Comparison of ENCODE assay signal across 12 cellular contexts in the genomic region with DNA sequence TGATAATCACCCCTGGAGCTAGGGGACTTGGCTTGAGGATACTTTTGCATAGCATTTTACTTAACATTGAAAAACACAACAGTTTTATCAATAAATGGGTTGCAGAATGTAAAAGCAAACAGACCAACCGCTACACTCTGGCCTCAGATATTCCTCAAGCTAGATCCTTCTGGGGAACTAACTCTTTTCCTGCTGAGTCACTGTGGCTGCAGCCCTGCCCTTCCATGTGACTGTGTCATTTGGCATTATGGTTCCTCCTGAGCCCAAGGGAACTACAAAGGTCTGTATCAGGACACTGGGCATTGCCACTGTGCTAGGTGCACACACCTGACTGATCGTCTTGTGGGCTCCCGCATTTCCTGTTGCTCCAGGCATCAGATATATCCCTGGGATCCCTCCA. TPM values are rescaled to one million over a fixed set of nuclear protein-coding genes. Genes with fewer than 3 reads are reported as not detected.
DNase-seq lines count a peak whose midpoint lies in the region; TF ChIP-seq lines count a peak whose summit lies in the region.
"Had no signal": no experiment of that assay in that cellular context is flagged by ENCODE, and none has a peak within 500 bp of the region (broad histone marks: within the 10 kb centered on the region; RNA-seq: fewer than 3 reads in every experiment).

No MANE protein-coding gene starts in this region.

- no peaks in the 10 kb centered on the region for H3K36me3 ChIP-seq in mucosa of stomach (ENCODE audit: control insufficient read depth, insufficient read depth, low read length)
- H3K36me3 ChIP-seq: ascending aorta had no signal

- no peak overlapping the region for H3K4me3 Mint-ChIP-seq in endothelial cell (ENCODE audit: unreplicated experiment)

- H3K4me3 ChIP-seq in mucosa of stomach (ENCODE audit: low read length) = peak overlapping the region; percentile 2
- H3K4me3 ChIP-seq: ascending aorta had no signal

- H3K36me3 Mint-ChIP-seq in endothelial cell (ENCODE audit: low read depth, unreplicated experiment) = peaks cover 5% of the 10 kb centered on the region

- H3K4me1 ChIP-seq in mucosa of stomach (ENCODE audit: control insufficient read depth, insufficient read depth, low read length) = peaks cover 37% of the 10 kb centered on the region

- H3K27me3 Mint-ChIP-seq in endothelial cell (ENCODE audit: unreplicated experiment) = peaks cover 4% of the 10 kb centered on the region

- H3K27ac ChIP-seq in epithelial cell of prostate = peak overlapping the region; percentile 97
- H3K27ac ChIP-seq: ascending aorta had no signal

- no peak overlapping the region for H3K9ac ChIP-seq in mucosa of stomach (ENCODE audit: low read length)

- H3K9me3 ChIP-seq in mucosa of stomach (ENCODE audit: control insufficient read depth, low read length) = no peaks in the 10 kb centered on the region
- H3K9me3 ChIP-seq: ascending aorta had no signal

- H3K27ac Mint-ChIP-seq in endothelial cell (ENCODE audit: unreplicated experiment) = no peak overlapping the region

- no peaks in the 10 kb centered on the region for H3K27me3 ChIP-seq in mucosa of stomach (ENCODE audit: control insufficient read depth, insufficient read depth, low read length)
- H3K27me3 ChIP-seq: ascending aorta had no signal

- DNase-seq in DMS53 treated with DMSO at 0.1 percent for 48 hours (lab: John Stamatoyannopoulos, UW; ENCODE audit: unreplicated experiment) (peak; percentile 6), NOMO-1 treated with dmso at 0.1 percent for 144 hours (lab: John Stamatoyannopoulos, UW; ENCODE audit: unreplicated experiment) (peak; percentile 46), epithelial cell of prostate (ENCODE audit: low read depth, low spot score) (no peak), NCI-H2081 (lab: John Stamatoyannopoulos, UW) (no peak), hypothalamus (lab: John Stamatoyannopoulos, UW) (no peak), endothelial cell (ENCODE audit: low spot score) (no peak), foreskin melanocyte (no peak)
- DNase-seq: DMS79 treated with DMSO at 0.1 percent for 48 hours, kidney, NCI-H774 had no signal

- no peak for TF ChIP-seq CTCF in endothelial cell (IDR thresholded peaks at IDR 0.05; ENCODE audit: unreplicated experiment)

- H3K4me1 Mint-ChIP-seq in endothelial cell (ENCODE audit: unreplicated experiment) = peaks cover 41% of the 10 kb centered on the region

- H3K9me3 Mint-ChIP-seq in endothelial cell (ENCODE audit: unreplicated experiment) = no peaks in the 10 kb centered on the region

RNA-seq across cellular contexts. Expression of a gene that starts 56.6 kb away (rescaled TPM):
- total RNA-seq in endothelial cell (ENCODE audit: unreplicated experiment) = 16.9 TPM
- total RNA-seq: ascending aorta had no signal

Comparison
In these comparisons a context has a peak if more than half of its experiments do, and no peak if none do; other contexts are left out.
1. DNase-seq: peak in DMS53 treated with DMSO at 0.1 percent for 48 hours (single experiment) and NOMO-1 treated with dmso at 0.1 percent for 144 hours (single experiment); none in epithelial cell of prostate (single experiment), NCI-H2081 (0 of 2), hypothalamus (0 of 51), endothelial cell (single experiment) and foreskin melanocyte (single experiment).